ENCODE assay signal across 13 cellular contexts in genomic region chr9:127958728-127959127, GRCh38.
DNase-seq lines count a peak whose midpoint lies in the region; ATAC-seq lines count a peak whose summit lies in the region.
"Had no signal": no experiment of that assay in that cellular context is flagged by ENCODE, and none has a peak within 500 bp of the region (broad histone marks: within the 10 kb centered on the region; RNA-seq: fewer than 3 reads in every experiment).

No MANE protein-coding gene starts in this region.

- no peak overlapping the region for H3K4me3 Mint-ChIP-seq in activated T-cell treated with anti-CD3 and anti-CD28 coated beads, Interleukin-2, amount 50 U/mL, for 24 hours
- H3K4me3 Mint-ChIP-seq in activated naive CD8-positive, alpha-beta T cell treated with anti-CD3 and anti-CD28 coated beads, Interleukin-2, amount 50 U/mL, for 24 hours, result no peak overlapping the region
- no peak overlapping the region for H3K4me3 Mint-ChIP-seq in stimulated activated naive B cell treated with anti-CD40 and anti-IgM and Interleukin-4, amounts not matched to agents 10 μg/mL and 1 μg/mL and 100 μg/mL, for 72 hours
- H3K4me3 Mint-ChIP-seq: CD14-positive monocyte had no signal

- no peak for ATAC-seq in activated naive CD8-positive, alpha-beta T cell treated with anti-CD3 and anti-CD28 coated beads, Interleukin-2, amount 50 U/mL, for 24 hours
- ATAC-seq in stimulated activated naive B cell treated with anti-CD40 and anti-IgM and Interleukin-4, amounts not matched to agents 10 μg/mL and 1 μg/mL and 100 μg/mL, for 72 hours (replicated peaks), result no peak
- ATAC-seq in GM21360 (IDR thresholded peaks at IDR 0.05; ENCODE audit: unreplicated experiment), result no peak

- DNase-seq in activated T-cell treated with anti-CD3 and anti-CD28 coated beads, Interleukin-2, amount 50 U/mL, for 24 hours, result no peak
- no peak for DNase-seq in activated T-cell treated with anti-CD3 and anti-CD28 coated beads, Interleukin-2, amount 50 U/mL, for 1 hour
- no peak for DNase-seq in activated naive CD8-positive, alpha-beta T cell treated with anti-CD3 and anti-CD28 coated beads, Interleukin-2, amount 50 U/mL, for 24 hours
- no peak for DNase-seq in stimulated activated naive B cell treated with anti-CD40 and anti-IgM and Interleukin-4, amounts not matched to agents 10 μg/mL and 1 μg/mL and 100 μg/mL, for 72 hours
- no peak for DNase-seq in stimulated activated naive CD4-positive, alpha-beta T cell (lab: John Stamatoyannopoulos, UW)
- DNase-seq: activated effector memory CD4-positive, alpha-beta T cell treated with Interleukin-2 at 50 U/mL for 16 hours; DMS79 treated with DMSO at 0.1 percent for 48 hours; IMR-90; NCI-H1694 treated with DMSO at 0.1 percent for 48 hours; NCI-H2227 treated with DMSO at 0.1 percent for 48 hours; stomach had no signal

- H3K4me1 Mint-ChIP-seq in activated T-cell treated with anti-CD3 and anti-CD28 coated beads, Interleukin-2, amount 50 U/mL, for 24 hours (ENCODE audit: low read depth), result peaks cover 95% of the 10 kb centered on the region
- peaks cover 95% of the 10 kb centered on the region for H3K4me1 Mint-ChIP-seq in activated naive CD8-positive, alpha-beta T cell treated with anti-CD3 and anti-CD28 coated beads, Interleukin-2, amount 50 U/mL, for 24 hours
- peaks cover 48 to 76% of the 10 kb centered on the region in 2 donors for H3K4me1 Mint-ChIP-seq in stimulated activated naive B cell treated with anti-CD40 and anti-IgM and Interleukin-4, amounts not matched to agents 10 μg/mL and 1 μg/mL and 100 μg/mL, for 72 hours

- H3K27ac Mint-ChIP-seq in activated T-cell treated with anti-CD3 and anti-CD28 coated beads, Interleukin-2, amount 50 U/mL, for 24 hours, result peak overlapping the region; percentile 97
- peak overlapping the region; percentile 80 for H3K27ac Mint-ChIP-seq in activated naive CD8-positive, alpha-beta T cell treated with anti-CD3 and anti-CD28 coated beads, Interleukin-2, amount 50 U/mL, for 24 hours
- peak overlapping the region; percentile 73 for H3K27ac Mint-ChIP-seq in stimulated activated naive B cell treated with anti-CD40 and anti-IgM and Interleukin-4, amounts not matched to agents 10 μg/mL and 1 μg/mL and 100 μg/mL, for 72 hours
- H3K27ac Mint-ChIP-seq: CD14-positive monocyte had no signal

- no peaks in the 10 kb centered on the region for H3K27me3 Mint-ChIP-seq in activated T-cell treated with anti-CD3 and anti-CD28 coated beads, Interleukin-2, amount 50 U/mL, for 24 hours
- H3K27me3 Mint-ChIP-seq in activated naive CD8-positive, alpha-beta T cell treated with anti-CD3 and anti-CD28 coated beads, Interleukin-2, amount 50 U/mL, for 24 hours, result no peaks in the 10 kb centered on the region
- no peaks in the 10 kb centered on the region for H3K27me3 Mint-ChIP-seq in stimulated activated naive B cell treated with anti-CD40 and anti-IgM and Interleukin-4, amounts not matched to agents 10 μg/mL and 1 μg/mL and 100 μg/mL, for 72 hours

- H3K9me3 Mint-ChIP-seq in activated T-cell treated with anti-CD3 and anti-CD28 coated beads, Interleukin-2, amount 50 U/mL, for 24 hours, result no peaks in the 10 kb centered on the region
- no peaks in the 10 kb centered on the region for H3K9me3 Mint-ChIP-seq in activated naive CD8-positive, alpha-beta T cell treated with anti-CD3 and anti-CD28 coated beads, Interleukin-2, amount 50 U/mL, for 24 hours
- H3K9me3 Mint-ChIP-seq in stimulated activated naive B cell treated with anti-CD40 and anti-IgM and Interleukin-4, amounts not matched to agents 10 μg/mL and 1 μg/mL and 100 μg/mL, for 72 hours, result peaks cover 2 to 4% of the 10 kb centered on the region in 2 donors

- H3K36me3 Mint-ChIP-seq in activated T-cell treated with anti-CD3 and anti-CD28 coated beads, Interleukin-2, amount 50 U/mL, for 24 hours (ENCODE audit: low read depth), result peaks cover 23% of the 10 kb centered on the region
- peaks cover 4% of the 10 kb centered on the region for H3K36me3 Mint-ChIP-seq in activated naive CD8-positive, alpha-beta T cell treated with anti-CD3 and anti-CD28 coated beads, Interleukin-2, amount 50 U/mL, for 24 hours (ENCODE audit: low read depth)
- H3K36me3 Mint-ChIP-seq in stimulated activated naive B cell treated with anti-CD40 and anti-IgM and Interleukin-4, amounts not matched to agents 10 μg/mL and 1 μg/mL and 100 μg/mL, for 72 hours, result peaks cover 17 to 30% of the 10 kb centered on the region in 2 donors
- H3K36me3 Mint-ChIP-seq: CD14-positive monocyte had no signal
